In genomic region chr1:5405263-5405662, GRCh38 we compare ENCODE assay signal across 24 cellular contexts.
"Had no signal": no experiment of that assay in that cellular context is flagged by ENCODE, and none has a peak within 500 bp of the region (broad histone marks: within the 10 kb centered on the region; RNA-seq: fewer than 3 reads in every experiment).

No MANE protein-coding gene starts in this region.

- H3K36me3 ChIP-seq: MG63, Peyer's patch, SJCRH30 had no signal

- H3K9me3 ChIP-seq: MG63, Peyer's patch, SJCRH30 had no signal

- ATAC-seq: PC-3, Right ventricle myocardium inferior, SK-N-SH treated with all-trans-retinoic acid at 6 μM for 48 hours had no signal

- H3K4me3 ChIP-seq: MG63, Peyer's patch, SJCRH30 had no signal

- H3K4me1 ChIP-seq: Peyer's patch, SJCRH30 had no signal

- DNase-seq: Karpas-422, KG1, MG63, NCI-H1092, NCI-H1105 treated with DMSO at 0.1 percent for 48 hours, NCI-H1417 treated with DMSO at 0.1 percent for 48 hours, NCI-H146, NCI-H1694 treated with DMSO at 0.1 percent for 48 hours, NCI-H1930, NCI-H2081, NCI-H2171, NCI-H226, NCI-H446, NCI-H510A, NCI-H524 treated with DMSO at 0.1 percent for 48 hours, NCI-H69, NCI-H774, PC-3, SHP77 treated with DMSO at 0.1 percent for 48 hours, SJCRH30 had no signal

- H3K27ac ChIP-seq: HL-60, Peyer's patch, SJCRH30 had no signal

- H3K27me3 ChIP-seq: MG63, Peyer's patch, SJCRH30 had no signal
